Comparison of ENCODE assay signal across 22 cellular contexts in the genomic region with DNA sequence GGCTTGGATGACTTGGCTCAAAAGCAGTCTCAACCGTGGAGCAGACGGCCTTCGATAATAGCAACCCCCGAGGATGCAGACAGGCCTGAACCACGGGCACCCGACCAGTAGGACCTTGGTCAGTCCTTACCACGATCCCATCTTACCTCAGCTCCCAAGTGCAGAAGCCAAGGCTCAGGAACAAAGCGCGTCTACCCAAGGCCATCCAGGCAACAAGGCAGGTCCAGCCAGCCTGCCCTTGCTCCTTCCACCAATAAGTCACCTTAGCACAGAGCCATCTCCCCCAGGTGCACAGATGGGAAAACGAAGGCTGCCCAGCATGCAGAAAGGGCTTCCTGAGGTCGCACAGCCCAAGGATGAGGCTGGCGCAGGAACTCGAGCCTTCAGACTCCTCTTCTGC.
DNase-seq lines count a peak whose midpoint lies in the region; ATAC-seq and FAIRE-seq lines count a peak whose summit lies in the region.
"Had no signal": no experiment of that assay in that cellular context is flagged by ENCODE, and none has a peak within 500 bp of the region (broad histone marks: within the 10 kb centered on the region; RNA-seq: fewer than 3 reads in every experiment).

No MANE protein-coding gene starts in this region.

- DNase-seq in Right ventricle myocardium inferior (ENCODE audit: missing footprints): peak; percentile 55
- DNase-seq in cardiac septum (ENCODE audit: low spot score): no peak
- DNase-seq in T-helper 17 cell: no peak
- DNase-seq in central memory CD8-positive, alpha-beta T cell (ENCODE audit: low spot score in 2 of 2): no peak
- no peak for DNase-seq in stimulated activated effector memory CD8-positive, alpha-beta T cell treated with anti-CD3 and anti-CD28 coated beads, Interleukin-12 subunit alpha, Interleukin-12 subunit beta, amount 100 ng/mL, for 72 hours (ENCODE audit: low spot score in 2 of 2)
- no peak for DNase-seq in HTR-8/SVneo (ENCODE audit: insufficient read length, low spot score)
- no peak for DNase-seq in ureter (ENCODE audit: low spot score)
- DNase-seq: activated CD4-positive, CD25-positive, alpha-beta regulatory T cell; Caco-2; HFFc6; KBM-7; MM.1S; NCI-H146; NCI-H524; SJCRH30; stimulated activated CD4-positive, alpha-beta T cell treated with anti-CD3 and anti-CD28 coated beads, Interleukin-1b, Interleukin-23, amount 100 ng/mL, for 48 hours; stomach; T1000 had no signal

- H3K36me3 Mint-ChIP-seq in T-helper 17 cell (ENCODE audit: low read depth): peaks cover 2% of the 10 kb centered on the region
- H3K36me3 Mint-ChIP-seq in central memory CD8-positive, alpha-beta T cell (ENCODE audit: insufficient read depth): peaks cover 50% of the 10 kb centered on the region
- peaks cover 48% of the 10 kb centered on the region for H3K36me3 Mint-ChIP-seq in stimulated activated effector memory CD8-positive, alpha-beta T cell treated with anti-CD3 and anti-CD28 coated beads, Interleukin-12 subunit alpha, Interleukin-12 subunit beta, amount 100 ng/mL, for 72 hours

- peaks cover 74% of the 10 kb centered on the region for H3K4me1 Mint-ChIP-seq in T-helper 17 cell
- peaks cover 94% of the 10 kb centered on the region for H3K4me1 Mint-ChIP-seq in central memory CD8-positive, alpha-beta T cell
- H3K4me1 Mint-ChIP-seq in stimulated activated effector memory CD8-positive, alpha-beta T cell treated with anti-CD3 and anti-CD28 coated beads, Interleukin-12 subunit alpha, Interleukin-12 subunit beta, amount 100 ng/mL, for 72 hours: peaks cover 99% of the 10 kb centered on the region

- ATAC-seq in Right ventricle myocardium inferior (no peak), T-helper 17 cell (no peak), HG03045 (IDR thresholded peaks at IDR 0.05; ENCODE audit: unreplicated experiment) (no peak)
- no peak for ATAC-seq in central memory CD8-positive, alpha-beta T cell (replicated peaks; ENCODE audit: extremely low read depth, poor library complexity, severe bottlenecking)
- no peak for ATAC-seq in stimulated activated effector memory CD8-positive, alpha-beta T cell treated with anti-CD3 and anti-CD28 coated beads, Interleukin-12 subunit alpha, Interleukin-12 subunit beta, amount 100 ng/mL, for 72 hours

- H3K27ac Mint-ChIP-seq in T-helper 17 cell: peak overlapping the region; percentile 100
- H3K27ac Mint-ChIP-seq in central memory CD8-positive, alpha-beta T cell (ENCODE audit: low read depth): peak overlapping the region; percentile 93
- peak overlapping the region; percentile 92 for H3K27ac Mint-ChIP-seq in stimulated activated effector memory CD8-positive, alpha-beta T cell treated with anti-CD3 and anti-CD28 coated beads, Interleukin-12 subunit alpha, Interleukin-12 subunit beta, amount 100 ng/mL, for 72 hours
- H3K27ac Mint-ChIP-seq: HFFc6 had no signal

- H3K27me3 Mint-ChIP-seq in T-helper 17 cell: no peaks in the 10 kb centered on the region
- no peaks in the 10 kb centered on the region for H3K27me3 Mint-ChIP-seq in central memory CD8-positive, alpha-beta T cell

- no peaks in the 10 kb centered on the region for H3K9me3 Mint-ChIP-seq in central memory CD8-positive, alpha-beta T cell
- no peaks in the 10 kb centered on the region for H3K9me3 Mint-ChIP-seq in stimulated activated effector memory CD8-positive, alpha-beta T cell treated with anti-CD3 and anti-CD28 coated beads, Interleukin-12 subunit alpha, Interleukin-12 subunit beta, amount 100 ng/mL, for 72 hours

- intact Hi-C loops in Right ventricle myocardium inferior (cut with DNase I) (no loop called here), cardiac septum (cut with DNase I) (no loop called here)

- H3K4me3 Mint-ChIP-seq in T-helper 17 cell: peak overlapping the region; percentile 72
- H3K4me3 Mint-ChIP-seq in central memory CD8-positive, alpha-beta T cell: peak overlapping the region; percentile 87
- peak overlapping the region; percentile 13 for H3K4me3 Mint-ChIP-seq in stimulated activated effector memory CD8-positive, alpha-beta T cell treated with anti-CD3 and anti-CD28 coated beads, Interleukin-12 subunit alpha, Interleukin-12 subunit beta, amount 100 ng/mL, for 72 hours
- H3K4me3 Mint-ChIP-seq: HFFc6 had no signal

- no peak for FAIRE-seq in HTR-8/SVneo (lab: Jason Lieb, UNC)
- FAIRE-seq: keratinocyte had no signal

- H3K9me3 ChIP-seq in T-helper 17 cell (ENCODE audit: control insufficient read depth, low read length, poor library complexity, severe bottlenecking): no peaks in the 10 kb centered on the region
- H3K9me3 ChIP-seq: Caco-2, Peyer's patch, SJCRH30, stomach, tibial nerve had no signal

Comparison
In these comparisons a context has a peak if more than half of its experiments do, and no peak if none do; other contexts are left out.
1. H3K4me3 Mint-ChIP-seq: peak in every context shown above with its lines; median percentile 87 in central memory CD8-positive, alpha-beta T cell; 72 in T-helper 17 cell; 13 in stimulated activated effector memory CD8-positive, alpha-beta T cell treated with anti-CD3 and anti-CD28 coated beads, Interleukin-12 subunit alpha, Interleukin-12 subunit beta, amount 100 ng/mL, for 72 hours.